ENCODE assay signal across 13 cellular contexts in genomic region chr17:79850571-79851460, GRCh38. TPM values are rescaled to one million over a fixed set of nuclear protein-coding genes. Genes with fewer than 3 reads are reported as not detected.
DNase-seq lines count a peak whose midpoint lies in the region; ATAC-seq and TF ChIP-seq lines count a peak whose summit lies in the region.
"Had no signal": no experiment of that assay in that cellular context is flagged by ENCODE, and none has a peak within 500 bp of the region (broad histone marks: within the 10 kb centered on the region; RNA-seq: fewer than 3 reads in every experiment).

No MANE protein-coding gene starts in this region.

- no peaks in the 10 kb centered on the region for H3K9me3 Mint-ChIP-seq in type B pancreatic cell
- H3K9me3 Mint-ChIP-seq: activated T-helper 1 cell treated with anti-CD3 and anti-CD28 coated beads, Interleukin-12 subunit alpha, Interleukin-12 subunit beta, Interleukin-2, Interleukin-4 antibody, amounts not matched to agents 30 ng/mL and 10 ng/mL and 1 ng/mL, durations not matched to agents 14 hours and 24 hours and 36 hours had no signal

- H3K36me3 ChIP-seq in left ventricle myocardium inferior (no peaks in the 10 kb centered on the region), RWPE2 (ENCODE audit: low read depth) (no peaks in the 10 kb centered on the region)

- H3K4me1 Mint-ChIP-seq in type B pancreatic cell (ENCODE audit: unreplicated experiment), result peaks cover 43% of the 10 kb centered on the region

- H3K27me3 Mint-ChIP-seq in type B pancreatic cell, result peaks cover 7% of the 10 kb centered on the region

- intact Hi-C loops in Right ventricle myocardium inferior (cut with DNase I) (no loop called here), left ventricle myocardium inferior (cut with micrococcal nuclease) (no loop called here)

- peak overlapping the region; percentile 85 for H3K27ac Mint-ChIP-seq in type B pancreatic cell
- H3K27ac Mint-ChIP-seq: activated T-helper 1 cell treated with anti-CD3 and anti-CD28 coated beads, Interleukin-12 subunit alpha, Interleukin-12 subunit beta, Interleukin-2, Interleukin-4 antibody, amounts not matched to agents 30 ng/mL and 10 ng/mL and 1 ng/mL, durations not matched to agents 14 hours and 24 hours and 36 hours had no signal

- H3K9me3 ChIP-seq in left ventricle myocardium inferior (replicated peaks), result no peaks in the 10 kb centered on the region
- no peaks in the 10 kb centered on the region for H3K9me3 ChIP-seq in RWPE2 (ENCODE audit: severe bottlenecking)

- H3K27me3 ChIP-seq in left ventricle myocardium inferior (ENCODE audit: low read depth) (peaks cover 33% of the 10 kb centered on the region), RWPE2 (ENCODE audit: insufficient read depth, poor library complexity, severe bottlenecking) (no peaks in the 10 kb centered on the region)

- H3K4me3 ChIP-seq in left ventricle myocardium inferior, result no peak overlapping the region
- H3K4me3 ChIP-seq in RWPE2 (ENCODE audit: severe bottlenecking), result no peak overlapping the region
- H3K4me3 ChIP-seq in fibroblast of mammary gland (ENCODE audit: control insufficient read depth, low read depth, low read length), result no peak overlapping the region

- H3K27ac ChIP-seq in left ventricle myocardium inferior (replicated peaks) (no peak overlapping the region), RWPE2 (ENCODE audit: poor library complexity, severe bottlenecking) (peak overlapping the region; percentile 85)

- no peak for TF ChIP-seq CTCF in left ventricle myocardium inferior (IDR thresholded peaks at IDR 0.05; ENCODE audit: borderline replicate concordance)
- no peak for TF ChIP-seq CTCF in RWPE2 (IDR thresholded peaks at IDR 0.05; ENCODE audit: poor library complexity, severe bottlenecking)
- no peak for TF ChIP-seq CTCF in fibroblast of mammary gland (conservative IDR thresholded peaks at IDR 0.05; ENCODE audit: control insufficient read depth, insufficient read depth, low read depth, low read length)
- TF ChIP-seq CTCF in type B pancreatic cell (conservative IDR thresholded peaks at IDR 0.05), result no peak

- ATAC-seq in Right ventricle myocardium inferior, result no peak
- peak; percentile 86 for ATAC-seq in RWPE2 (ENCODE audit: low read depth)

- DNase-seq in Right ventricle myocardium inferior (ENCODE audit: missing footprints), result peak; percentile 25
- DNase-seq in left ventricle myocardium inferior, result no peak
- peak; percentile 95 for DNase-seq in RWPE2 (ENCODE audit: low spot score)
- peak; percentile 61 for DNase-seq in fibroblast of mammary gland (ENCODE audit: low read depth)
- no peak for DNase-seq in type B pancreatic cell (ENCODE audit: extremely low spot score, unreplicated experiment)
- no peak for DNase-seq in NCI-H748 (lab: John Stamatoyannopoulos, UW; ENCODE audit: unreplicated experiment)
- no peak for DNase-seq in pons (ENCODE audit: low spot score)
- no peak for DNase-seq in cerebellar nuclear complex (lab: John Stamatoyannopoulos, UW)
- DNase-seq: CD4-positive, CD25-positive, alpha-beta regulatory T cell; effector CD8-positive, alpha-beta T cell; NCI-H2171 treated with DMSO at 0.1 percent for 48 hours; T-helper 1 cell had no signal

- H3K4me3 Mint-ChIP-seq in type B pancreatic cell, result peak overlapping the region; percentile 13
- H3K4me3 Mint-ChIP-seq: activated T-helper 1 cell treated with anti-CD3 and anti-CD28 coated beads, Interleukin-12 subunit alpha, Interleukin-12 subunit beta, Interleukin-2, Interleukin-4 antibody, amounts not matched to agents 30 ng/mL and 10 ng/mL and 1 ng/mL, durations not matched to agents 14 hours and 24 hours and 36 hours had no signal

- H3K4me1 ChIP-seq in left ventricle myocardium inferior, result no peaks in the 10 kb centered on the region
- peaks cover 21% of the 10 kb centered on the region for H3K4me1 ChIP-seq in RWPE2 (ENCODE audit: insufficient read depth, poor library complexity, severe bottlenecking)

- no peaks in the 10 kb centered on the region for H3K36me3 Mint-ChIP-seq in type B pancreatic cell
- H3K36me3 Mint-ChIP-seq: CD4-positive, CD25-positive, alpha-beta regulatory T cell had no signal

RNA-seq across cellular contexts. Expression of gene CBX4, which starts 11.6 kb away (rescaled TPM):
- total RNA-seq in Right ventricle myocardium inferior, result 23.7 TPM
- 28.7 TPM for total RNA-seq in left ventricle myocardium inferior
- 39.6 and 76.2 TPM in 2 replicates for total RNA-seq in type B pancreatic cell (ENCODE audit: low replicate concordance)

RNA-seq across cellular contexts. Expression of gene CBX8, which starts 53.9 kb away (rescaled TPM):
- total RNA-seq in Right ventricle myocardium inferior (5.3 TPM), left ventricle myocardium inferior (7.5 TPM), type B pancreatic cell (ENCODE audit: low replicate concordance) (13.3 and 16.0 TPM in 2 replicates)

Comparison
In these comparisons a context has a peak if more than half of its experiments do, and no peak if none do; other contexts are left out.
1. DNase-seq: peak in Right ventricle myocardium inferior (single experiment), RWPE2 (single experiment) and fibroblast of mammary gland (single experiment); none in left ventricle myocardium inferior (single experiment), type B pancreatic cell (single experiment), NCI-H748 (single experiment), pons (single experiment) and cerebellar nuclear complex (0 of 2).